Comparison of ENCODE assay signal across 8 cellular contexts in genomic region chr10:4514445-4515108, GRCh38.
A peak's percentile ranks its signal among the peaks of the same experiment; 100 is the strongest.
DNase-seq lines count a peak whose midpoint lies in the region; ATAC-seq and TF ChIP-seq lines count a peak whose summit lies in the region.

No MANE protein-coding gene starts in this region.

- H3K27ac Mint-ChIP-seq in natural killer cell = no peak overlapping the region

- H3K4me1 Mint-ChIP-seq in natural killer cell = peaks cover 0 to 3% of the 10 kb centered on the region in 2 donors

- H3K4me3 ChIP-seq in breast epithelium (peak overlapping the region in 1 of 3 donors; percentile 39), psoas muscle (no peak overlapping the region), H7 (ENCODE audit: insufficient read depth, low read depth, low read length) (no peak overlapping the region), prostate gland (no peak overlapping the region)

- H3K27ac ChIP-seq in breast epithelium (peak overlapping the region; percentile 44 to 90), psoas muscle (peak overlapping the region; percentile 38), prostate gland (no peak overlapping the region)

- no peak for TF ChIP-seq CTCF in breast epithelium (IDR thresholded peaks at IDR 0.05)
- no peak for TF ChIP-seq CTCF in psoas muscle (IDR thresholded peaks at IDR 0.05)
- no peak for TF ChIP-seq CTCF in prostate gland (IDR thresholded peaks at IDR 0.05)
- no peak for TF ChIP-seq CTCF in natural killer cell (IDR thresholded peaks at IDR 0.05)

- H3K4me1 ChIP-seq in breast epithelium = no peaks in the 10 kb centered on the region
- no peaks in the 10 kb centered on the region for H3K4me1 ChIP-seq in psoas muscle
- H3K4me1 ChIP-seq in prostate gland (replicated peaks) = no peaks in the 10 kb centered on the region

- TF ChIP-seq POLR2A in breast epithelium (IDR thresholded peaks at IDR 0.05) (no peak), prostate gland (IDR thresholded peaks at IDR 0.05) (no peak)

- H3K4me3 Mint-ChIP-seq in natural killer cell = no peak overlapping the region

- ATAC-seq in GM18907 (IDR thresholded peaks at IDR 0.05; ENCODE audit: unreplicated experiment) (peak; percentile 74), HG03060 (IDR thresholded peaks at IDR 0.05; ENCODE audit: low read depth, unreplicated experiment) (peak; percentile 57), psoas muscle (peak in 3 of 4 donors; percentile 50 to 56 (median 56)), natural killer cell (no peak)

- no peaks in the 10 kb centered on the region for H3K9me3 Mint-ChIP-seq in natural killer cell

- H3K9me3 ChIP-seq in breast epithelium = no peaks in the 10 kb centered on the region
- no peaks in the 10 kb centered on the region for H3K9me3 ChIP-seq in psoas muscle
- no peaks in the 10 kb centered on the region for H3K9me3 ChIP-seq in prostate gland

- H3K36me3 ChIP-seq in breast epithelium (no peaks in the 10 kb centered on the region), psoas muscle (ENCODE audit: insufficient read depth in 1 of 2, low read depth in 1 of 2) (no peaks in the 10 kb centered on the region), H7 (replicated peaks; ENCODE audit: control insufficient read depth, insufficient read depth, low read length) (no peaks in the 10 kb centered on the region), prostate gland (no peaks in the 10 kb centered on the region)

- H3K27me3 ChIP-seq in breast epithelium (no peaks in the 10 kb centered on the region), psoas muscle (ENCODE audit: insufficient read depth in 3 of 3, low read length in 2 of 3) (no peaks in the 10 kb centered on the region), H7 (ENCODE audit: control insufficient read depth, insufficient read depth, low read length) (no peaks in the 10 kb centered on the region), prostate gland (replicated peaks; ENCODE audit: insufficient read depth) (no peaks in the 10 kb centered on the region)

- DNase-seq in breast epithelium (ENCODE audit: low spot score in 2 of 2) (peak in 1 of 2 donors; percentile 37), psoas muscle (peak; percentile 68 to 69), H7 (no peak), prostate gland (ENCODE audit: low spot score) (no peak), natural killer cell (no peak)
- DNase-seq in activated naive CD4-positive, alpha-beta T cell (lab: John Stamatoyannopoulos, UW) = no peak

- intact Hi-C loops in breast epithelium (cut with DNase I; ENCODE audit: low total_unique reads) = no loop called here
- intact Hi-C loops in psoas muscle (cut with DNase I) = loop anchor here in 1 of 2 donors (10.0 kb wide), 1 partner anchor 140 kb away; no protein-coding TSS in a partner anchor
- intact Hi-C loops in prostate gland (cut with DNase I) = loop anchor here (10.0 kb wide), 2 partner anchors 140 to 250 kb away; no protein-coding TSS in a partner anchor
- intact Hi-C loops in natural killer cell (cut with micrococcal nuclease) = no loop called here

- H3K36me3 Mint-ChIP-seq in natural killer cell = no peaks in the 10 kb centered on the region

- H3K27me3 Mint-ChIP-seq in natural killer cell (ENCODE audit: low read depth in 2 of 2) = peaks cover 15 to 26% of the 10 kb centered on the region in 2 donors

- WGBS in psoas muscle, 3 donors = 70 to 75% (median 72%) methylated on average over 19 of the region's 19 CpGs
- WGBS in prostate gland = 72% methylated on average over 19 of the region's 19 CpGs

Comparison
In these comparisons a context has a peak if more than half of its experiments do, and no peak if none do; other contexts are left out.
1. ATAC-seq: peak in GM18907 (single experiment), HG03060 (single experiment) and psoas muscle (3 of 4); none in natural killer cell (0 of 3).
2. DNase-seq: peak in psoas muscle (2 of 2); none in H7 (single experiment), activated naive CD4-positive, alpha-beta T cell (0 of 4), prostate gland (single experiment) and natural killer cell (single experiment).
3. H3K27ac ChIP-seq: peak in breast epithelium (2 of 2) and psoas muscle (single experiment); none in prostate gland (0 of 2).